Comparison of ENCODE assay signal across 15 cellular contexts in the genomic region with DNA sequence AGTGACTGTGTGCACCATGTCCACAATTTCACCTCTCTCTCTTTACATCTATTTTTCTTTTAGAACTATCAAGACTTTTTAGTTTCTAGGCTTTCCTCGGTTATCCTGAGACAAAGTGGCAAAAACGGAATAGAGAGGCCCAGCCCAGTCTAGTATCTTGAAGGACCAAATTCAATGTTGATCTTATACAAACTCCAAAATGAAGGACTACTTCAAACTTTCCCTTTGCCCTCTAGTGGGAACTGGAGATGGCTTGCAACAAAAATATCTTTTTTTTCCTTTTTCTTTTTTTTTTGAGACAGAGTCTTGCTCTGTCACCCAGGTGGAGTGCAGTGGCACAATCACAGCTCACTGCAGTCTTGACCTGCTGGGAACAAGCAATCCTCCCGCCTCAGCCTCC.
"Had no signal": no experiment of that assay in that cellular context is flagged by ENCODE, and none has a peak within 500 bp of the region (broad histone marks: within the 10 kb centered on the region; RNA-seq: fewer than 3 reads in every experiment).

No MANE protein-coding gene starts in this region.

- H3K4me1 ChIP-seq: upper lobe of left lung had no signal

- DNase-seq: activated CD4-positive, alpha-beta T cell treated with anti-CD3 and anti-CD28 coated beads, Interleukin-2, amount 50 U/mL, for 4 hours; activated CD4-positive, CD25-positive, alpha-beta regulatory T cell; activated CD8-positive, alpha-beta memory T cell treated with anti-CD3 and anti-CD28 coated beads, Interleukin-2, amount 10 ng/mL, durations not matched to agents 7 days and 5 days; activated gamma-delta T cell; activated T-cell treated with anti-CD3 and anti-CD28 coated beads, Interleukin-2, amount 50 U/mL, for 4 hours; brain microvascular endothelial cell; gastrocnemius medialis; heart right ventricle; nephron progenitor cell; sigmoid colon; stimulated activated CD4-positive, alpha-beta T cell treated with anti-CD3 and anti-CD28 coated beads, Interleukin-2, amount 100 ng/mL, for 48 hours; stimulated activated naive CD4-positive, alpha-beta T cell treated with Interleukin-2 at 50 U/mL for 16 hours; T-helper 2 cell; upper lobe of left lung had no signal

- H3K36me3 ChIP-seq: brain microvascular endothelial cell, gastrocnemius medialis, heart right ventricle, sigmoid colon, upper lobe of left lung had no signal

- ATAC-seq: activated CD8-positive, alpha-beta memory T cell treated with anti-CD3 and anti-CD28 coated beads, Interleukin-2, amount 10 ng/mL, durations not matched to agents 7 days and 5 days; activated T-cell treated with anti-CD3 and anti-CD28 coated beads, Interleukin-2, amount 50 U/mL, for 4 hours; gastrocnemius medialis; heart right ventricle had no signal

- H3K9me3 ChIP-seq: esophagus muscularis mucosa, gastrocnemius medialis, heart right ventricle, sigmoid colon, upper lobe of left lung had no signal

- H3K4me3 ChIP-seq: esophagus muscularis mucosa, gastrocnemius medialis, heart right ventricle, sigmoid colon, upper lobe of left lung had no signal

- H3K27me3 ChIP-seq: brain microvascular endothelial cell, esophagus muscularis mucosa, gastrocnemius medialis, heart right ventricle, sigmoid colon, upper lobe of left lung had no signal

- H3K27ac ChIP-seq: brain microvascular endothelial cell, esophagus muscularis mucosa, gastrocnemius medialis, heart right ventricle, sigmoid colon, upper lobe of left lung had no signal
